ENCODE assay signal across 17 cellular contexts in genomic region chr11:67307545-67308001, GRCh38.
"Had no signal": no experiment of that assay in that cellular context is flagged by ENCODE, and none has a peak within 500 bp of the region (broad histone marks: within the 10 kb centered on the region; RNA-seq: fewer than 3 reads in every experiment).

No MANE protein-coding gene starts in this region.

- H3K27me3 ChIP-seq: dorsolateral prefrontal cortex, gastroesophageal sphincter, heart right ventricle, right atrium auricular region had no signal

- H3K4me3 Mint-ChIP-seq: naive thymus-derived CD4-positive, alpha-beta T cell; stimulated activated naive CD8-positive, alpha-beta T cell treated with anti-CD3 and anti-CD28 coated beads, Interleukin-15, amount 100 ng/mL, for 72 hours had no signal

- H3K9me3 Mint-ChIP-seq: activated T-helper 2 cell treated with anti-CD3 and anti-CD28 coated beads, Interferon-gamma antibody, Interleukin-2, Interleukin-4, amounts not matched to agents 10 μg/mL and 5 μg/mL and 100 μg/mL, durations not matched to agents 14 hours and 24 hours and 36 hours; naive thymus-derived CD4-positive, alpha-beta T cell; stimulated activated naive CD8-positive, alpha-beta T cell treated with anti-CD3 and anti-CD28 coated beads, Interleukin-15, amount 100 ng/mL, for 72 hours had no signal

- H3K27ac Mint-ChIP-seq: activated T-helper 2 cell treated with anti-CD3 and anti-CD28 coated beads, Interferon-gamma antibody, Interleukin-2, Interleukin-4, amounts not matched to agents 10 μg/mL and 5 μg/mL and 100 μg/mL, durations not matched to agents 14 hours and 24 hours and 36 hours; stimulated activated naive CD8-positive, alpha-beta T cell treated with anti-CD3 and anti-CD28 coated beads, Interleukin-15, amount 100 ng/mL, for 72 hours had no signal

- ATAC-seq: activated CD4-positive, CD25-positive, alpha-beta regulatory T cell treated with anti-CD3 and anti-CD28 coated beads, Interleukin-2, amount 50 U/mL, for 24 hours; gastroesophageal sphincter; heart right ventricle; left colon; mucosa of descending colon; naive thymus-derived CD4-positive, alpha-beta T cell; stimulated activated naive CD8-positive, alpha-beta T cell treated with anti-CD3 and anti-CD28 coated beads, Interleukin-15, amount 100 ng/mL, for 72 hours had no signal

- DNase-seq: activated CD4-positive, alpha-beta T cell treated with anti-CD3 and anti-CD28 coated beads, Interleukin-2, amount 50 U/mL, for 1 hour; activated T-cell treated with anti-CD3 and anti-CD28 coated beads, Interleukin-2, amount 50 U/mL, for 1 hour; heart right ventricle; left colon; naive thymus-derived CD4-positive, alpha-beta T cell; stimulated activated naive CD8-positive, alpha-beta T cell treated with anti-CD3 and anti-CD28 coated beads, Interleukin-15, amount 100 ng/mL, for 72 hours; T-helper 9 cell had no signal

- H3K27ac ChIP-seq: dorsolateral prefrontal cortex, gastroesophageal sphincter, heart right ventricle, right atrium auricular region, thoracic aorta had no signal

- H3K4me3 ChIP-seq: dorsolateral prefrontal cortex, gastroesophageal sphincter, heart right ventricle, mucosa of descending colon, right atrium auricular region, smooth muscle cell, thoracic aorta had no signal

- H3K9me3 ChIP-seq: gastroesophageal sphincter, heart right ventricle, mucosa of descending colon, right atrium auricular region, thoracic aorta had no signal

- H3K27me3 Mint-ChIP-seq: naive thymus-derived CD4-positive, alpha-beta T cell; stimulated activated naive CD8-positive, alpha-beta T cell treated with anti-CD3 and anti-CD28 coated beads, Interleukin-15, amount 100 ng/mL, for 72 hours had no signal

- FAIRE-seq: astrocyte, bronchial epithelial cell had no signal
